Comparison of ENCODE assay signal across 30 cellular contexts in the genomic region with DNA sequence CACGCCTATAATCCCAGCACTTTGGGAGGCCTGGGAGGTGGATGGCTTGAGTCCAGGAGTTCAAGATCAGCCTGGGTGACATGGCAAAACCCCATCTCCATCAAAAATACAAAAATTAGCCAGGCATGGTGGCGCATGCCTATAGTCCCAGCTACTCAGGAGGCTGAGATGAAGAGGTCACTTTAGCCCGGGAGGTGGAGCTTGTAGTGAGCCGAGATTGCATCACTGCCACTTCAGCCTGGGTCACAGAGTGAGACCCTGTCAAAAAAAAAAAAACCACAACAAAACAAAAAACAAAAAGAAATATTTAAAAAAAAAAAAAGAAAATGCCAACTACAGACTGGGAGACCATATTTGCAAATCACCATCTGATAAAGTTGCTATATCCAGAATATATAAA. TPM values are rescaled to one million over a fixed set of nuclear protein-coding genes. Genes with fewer than 3 reads are reported as not detected.
"Had no signal": no experiment of that assay in that cellular context is flagged by ENCODE, and none has a peak within 500 bp of the region (broad histone marks: within the 10 kb centered on the region; RNA-seq: fewer than 3 reads in every experiment).

No MANE protein-coding gene starts in this region.

- H3K27me3 ChIP-seq: ascending aorta, cardiac muscle cell, Peyer's patch had no signal

- H3K36me3 ChIP-seq: Peyer's patch had no signal

- H3K4me1 ChIP-seq: ascending aorta, Peyer's patch had no signal

- H3K4me3 ChIP-seq: ascending aorta, cardiac muscle cell, Peyer's patch had no signal

- H3K9me3 ChIP-seq: ascending aorta, Peyer's patch had no signal

- DNase-seq: activated CD4-positive, alpha-beta T cell treated with anti-CD3 and anti-CD28 coated beads, Interleukin-2, amount 10 ng/mL, durations not matched to agents 24 days and 14 days; activated CD4-positive, alpha-beta T cell treated with anti-CD3 and anti-CD28 coated beads, Interleukin-2, amount 50 U/mL, for 4 hours; activated CD8-positive, alpha-beta T cell treated with anti-CD3 and anti-CD28 coated beads for 36 hours; activated gamma-delta T cell; activated naive CD4-positive, alpha-beta T cell treated with Interleukin-2 at 50 U/mL for 16 hours; activated naive CD8-positive, alpha-beta T cell treated with anti-CD3 and anti-CD28 coated beads, Interleukin-2, amount 10 ng/mL, durations not matched to agents 7 days and 5 days; activated T-cell treated with anti-CD3 and anti-CD28 coated beads, Interleukin-2, amount 50 U/mL, for 24 hours; amygdala; Karpas-422; NCI-H1105; NCI-H1417 treated with DMSO at 0.1 percent for 48 hours; NCI-H1694; NCI-H1930; NCI-H2081 treated with DMSO at 0.1 percent for 48 hours; NCI-H2171; NCI-H510A; NCI-H526; NCI-H748 treated with DMSO at 0.1 percent for 48 hours; NK-92 treated with Interleukin-12 subunit alpha and Interleukin-12 subunit beta, amount 100 ng/mL, for 24 hours; PC-3; Peyer's patch; SIG-M5; T-cell; T-helper 17 cell; T-helper 9 cell had no signal

- ATAC-seq: activated CD8-positive, alpha-beta T cell treated with anti-CD3 and anti-CD28 coated beads for 36 hours; PC-3; Right ventricle myocardium inferior; SK-N-SH treated with all-trans-retinoic acid at 6 μM for 48 hours; T-cell; T-helper 17 cell had no signal

- H3K27ac ChIP-seq: ascending aorta, cardiac muscle cell, Peyer's patch, RWPE1 had no signal

RNA-seq across cellular contexts. Expression of gene WDR89, which starts 17.5 kb away (rescaled TPM):
- total RNA-seq: ascending aorta had no signal
